ENCODE assay signal across 15 cellular contexts in genomic region chr6:160036331-160036695, GRCh38.
DNase-seq lines count a peak whose midpoint lies in the region; ATAC-seq and TF ChIP-seq lines count a peak whose summit lies in the region.
"Had no signal": no experiment of that assay in that cellular context is flagged by ENCODE, and none has a peak within 500 bp of the region (broad histone marks: within the 10 kb centered on the region; RNA-seq: fewer than 3 reads in every experiment).

No MANE protein-coding gene starts in this region.

- intact Hi-C loops in activated T-helper 1 cell treated with anti-CD3 and anti-CD28 coated beads, Interleukin-12 subunit alpha, Interleukin-12 subunit beta, Interleukin-2, Interleukin-4 antibody, amounts not matched to agents 30 ng/mL and 10 ng/mL and 1 ng/mL, durations not matched to agents 14 hours and 24 hours and 36 hours (cut with micrococcal nuclease), result no loop called here

- H3K4me1 Mint-ChIP-seq in activated T-helper 1 cell treated with anti-CD3 and anti-CD28 coated beads, Interleukin-12 subunit alpha, Interleukin-12 subunit beta, Interleukin-2, Interleukin-4 antibody, amounts not matched to agents 30 ng/mL and 10 ng/mL and 1 ng/mL, durations not matched to agents 14 hours and 24 hours and 36 hours (ENCODE audit: low read depth), result peaks cover 43% of the 10 kb centered on the region
- peaks cover 8 to 16% of the 10 kb centered on the region in 2 donors for H3K4me1 Mint-ChIP-seq in effector memory CD8-positive, alpha-beta T cell (ENCODE audit: low read depth in 2 of 2)
- H3K4me1 Mint-ChIP-seq: CD14-positive monocyte had no signal

- no peak overlapping the region for H3K4me3 ChIP-seq in muscle layer of colon (ENCODE audit: low read depth in 1 of 2, low read length in 2 of 2)
- no peak overlapping the region for H3K4me3 ChIP-seq in suprapubic skin
- H3K4me3 ChIP-seq: colonic mucosa, pancreas had no signal

- TF ChIP-seq POLR2A in suprapubic skin (IDR thresholded peaks at IDR 0.05), result no peak

- no peak for TF ChIP-seq CTCF in suprapubic skin (IDR thresholded peaks at IDR 0.05)

- H3K27me3 ChIP-seq in muscle layer of colon (ENCODE audit: control insufficient read depth in 1 of 2, insufficient read depth in 2 of 2, low read length in 2 of 2) (no peaks in the 10 kb centered on the region), suprapubic skin (no peaks in the 10 kb centered on the region)
- H3K27me3 ChIP-seq: colonic mucosa, pancreas had no signal

- H3K9me3 Mint-ChIP-seq in activated T-helper 1 cell treated with anti-CD3 and anti-CD28 coated beads, Interleukin-12 subunit alpha, Interleukin-12 subunit beta, Interleukin-2, Interleukin-4 antibody, amounts not matched to agents 30 ng/mL and 10 ng/mL and 1 ng/mL, durations not matched to agents 14 hours and 24 hours and 36 hours, result no peaks in the 10 kb centered on the region
- H3K9me3 Mint-ChIP-seq in effector memory CD8-positive, alpha-beta T cell, result no peaks in the 10 kb centered on the region

- TF ChIP-seq EP300 in suprapubic skin (IDR thresholded peaks at IDR 0.05), result no peak

- H3K4me1 ChIP-seq in muscle layer of colon (ENCODE audit: insufficient read depth, low read length) (no peaks in the 10 kb centered on the region), suprapubic skin (peaks cover 37% of the 10 kb centered on the region)
- H3K4me1 ChIP-seq: colonic mucosa had no signal

- DNase-seq in activated T-helper 1 cell treated with anti-CD3 and anti-CD28 coated beads, Interleukin-12 subunit alpha, Interleukin-12 subunit beta, Interleukin-2, Interleukin-4 antibody, amounts not matched to agents 30 ng/mL and 10 ng/mL and 1 ng/mL, durations not matched to agents 14 hours and 24 hours and 36 hours (ENCODE audit: low spot score), result no peak
- DNase-seq in effector memory CD8-positive, alpha-beta T cell, result no peak
- no peak for DNase-seq in suprapubic skin (ENCODE audit: low spot score in 2 of 2)
- DNase-seq in NCI-H2107 (lab: John Stamatoyannopoulos, UW), result no peak
- DNase-seq: activated CD8-positive, alpha-beta memory T cell treated with anti-CD3 and anti-CD28 coated beads for 24 hours; activated naive CD4-positive, alpha-beta T cell treated with anti-CD3 and anti-CD28 coated beads, Interleukin-2, amount 50 U/mL, for 16 hours; colonic mucosa; MM.1S; NCI-H2081; NCI-H82; pancreas had no signal

- H3K27ac Mint-ChIP-seq in activated T-helper 1 cell treated with anti-CD3 and anti-CD28 coated beads, Interleukin-12 subunit alpha, Interleukin-12 subunit beta, Interleukin-2, Interleukin-4 antibody, amounts not matched to agents 30 ng/mL and 10 ng/mL and 1 ng/mL, durations not matched to agents 14 hours and 24 hours and 36 hours, result peak overlapping the region; percentile 21
- H3K27ac Mint-ChIP-seq in effector memory CD8-positive, alpha-beta T cell, result peak overlapping the region; percentile 35 to 44

- H3K9me3 ChIP-seq in muscle layer of colon (ENCODE audit: low read length), result no peaks in the 10 kb centered on the region
- no peaks in the 10 kb centered on the region for H3K9me3 ChIP-seq in suprapubic skin
- H3K9me3 ChIP-seq: colonic mucosa, pancreas had no signal

- H3K4me3 Mint-ChIP-seq in activated T-helper 1 cell treated with anti-CD3 and anti-CD28 coated beads, Interleukin-12 subunit alpha, Interleukin-12 subunit beta, Interleukin-2, Interleukin-4 antibody, amounts not matched to agents 30 ng/mL and 10 ng/mL and 1 ng/mL, durations not matched to agents 14 hours and 24 hours and 36 hours, result no peak overlapping the region
- H3K4me3 Mint-ChIP-seq in effector memory CD8-positive, alpha-beta T cell, result no peak overlapping the region
- H3K4me3 Mint-ChIP-seq: CD14-positive monocyte had no signal

- no peak overlapping the region for H3K9ac ChIP-seq in muscle layer of colon (ENCODE audit: low read length)

- H3K36me3 Mint-ChIP-seq in activated T-helper 1 cell treated with anti-CD3 and anti-CD28 coated beads, Interleukin-12 subunit alpha, Interleukin-12 subunit beta, Interleukin-2, Interleukin-4 antibody, amounts not matched to agents 30 ng/mL and 10 ng/mL and 1 ng/mL, durations not matched to agents 14 hours and 24 hours and 36 hours (ENCODE audit: low read depth), result peaks cover 63% of the 10 kb centered on the region
- H3K36me3 Mint-ChIP-seq in effector memory CD8-positive, alpha-beta T cell (ENCODE audit: insufficient read depth), result peaks cover 56% of the 10 kb centered on the region

- H3K36me3 ChIP-seq in muscle layer of colon (ENCODE audit: insufficient read depth, low read length) (peaks cover 52% of the 10 kb centered on the region), suprapubic skin (peaks cover 51% of the 10 kb centered on the region)

- WGBS in suprapubic skin, result 36% methylated on average over 6 of the region's 6 CpGs

- no peak for ATAC-seq in effector memory CD8-positive, alpha-beta T cell (replicated peaks)
- no peak for ATAC-seq in GM19452 (IDR thresholded peaks at IDR 0.05; ENCODE audit: unreplicated experiment)
- no peak for ATAC-seq in HG03460 (IDR thresholded peaks at IDR 0.05; ENCODE audit: unreplicated experiment)

- H3K27me3 Mint-ChIP-seq in activated T-helper 1 cell treated with anti-CD3 and anti-CD28 coated beads, Interleukin-12 subunit alpha, Interleukin-12 subunit beta, Interleukin-2, Interleukin-4 antibody, amounts not matched to agents 30 ng/mL and 10 ng/mL and 1 ng/mL, durations not matched to agents 14 hours and 24 hours and 36 hours (ENCODE audit: insufficient read depth), result no peaks in the 10 kb centered on the region
- H3K27me3 Mint-ChIP-seq in effector memory CD8-positive, alpha-beta T cell, result no peaks in the 10 kb centered on the region

- H3K27ac ChIP-seq in muscle layer of colon (ENCODE audit: low read depth, low read length) (peak overlapping the region; percentile 8), suprapubic skin (peak overlapping the region; percentile 73)
- H3K27ac ChIP-seq: colonic mucosa, pancreas had no signal
